1 cellular context compared by ENCODE assay signal in the genomic region with DNA sequence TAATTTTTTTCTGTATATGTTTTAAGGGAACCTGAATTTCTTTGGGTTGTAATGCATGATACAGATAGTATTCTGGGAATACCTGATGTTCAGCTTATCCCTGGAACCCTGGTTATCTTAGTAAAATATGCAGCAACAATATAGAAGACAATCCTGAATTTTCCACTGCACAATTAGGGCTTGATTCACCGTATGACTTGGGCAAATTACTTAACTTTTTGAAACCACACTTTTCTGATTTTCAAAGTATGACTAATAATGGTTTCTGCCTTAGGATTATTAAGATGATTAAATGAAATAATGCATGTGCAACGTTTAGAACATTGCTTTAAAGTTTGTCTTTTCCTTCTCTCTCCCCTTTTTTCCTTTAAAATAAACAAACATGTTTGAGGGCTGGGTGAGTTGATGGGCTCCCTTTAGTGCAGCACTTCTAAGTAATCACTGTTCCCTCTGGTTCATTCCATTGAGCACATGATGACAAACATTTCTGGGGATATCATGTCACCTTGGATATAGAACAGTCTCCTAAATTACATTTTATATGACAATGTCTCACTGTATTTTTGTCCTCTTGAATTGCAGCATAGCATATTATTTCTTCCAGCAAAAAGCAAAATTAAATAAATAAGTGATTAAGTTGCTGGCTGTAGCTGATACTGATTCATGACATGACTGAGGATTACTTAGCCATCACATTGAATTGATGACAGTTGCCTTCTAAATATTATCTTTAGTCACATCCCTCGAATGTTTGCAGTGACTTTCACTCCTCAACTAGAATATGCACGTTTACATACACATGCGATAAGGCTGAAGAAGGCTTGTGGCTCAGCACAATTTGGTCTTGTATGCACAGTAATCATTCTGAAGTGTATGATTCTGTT.
TF ChIP-seq lines count a peak whose summit lies in the region.

No MANE protein-coding gene starts in this region.

TF ChIP-seq in HEK293, 187 proteins besides CTCF, POLR2A, EP300 and RAD21:
- no peak for TF ChIP-seq KLF8 (tag by site-specific recombination; IDR thresholded peaks at IDR 0.05)
- TF ChIP-seq, protein P1, sequence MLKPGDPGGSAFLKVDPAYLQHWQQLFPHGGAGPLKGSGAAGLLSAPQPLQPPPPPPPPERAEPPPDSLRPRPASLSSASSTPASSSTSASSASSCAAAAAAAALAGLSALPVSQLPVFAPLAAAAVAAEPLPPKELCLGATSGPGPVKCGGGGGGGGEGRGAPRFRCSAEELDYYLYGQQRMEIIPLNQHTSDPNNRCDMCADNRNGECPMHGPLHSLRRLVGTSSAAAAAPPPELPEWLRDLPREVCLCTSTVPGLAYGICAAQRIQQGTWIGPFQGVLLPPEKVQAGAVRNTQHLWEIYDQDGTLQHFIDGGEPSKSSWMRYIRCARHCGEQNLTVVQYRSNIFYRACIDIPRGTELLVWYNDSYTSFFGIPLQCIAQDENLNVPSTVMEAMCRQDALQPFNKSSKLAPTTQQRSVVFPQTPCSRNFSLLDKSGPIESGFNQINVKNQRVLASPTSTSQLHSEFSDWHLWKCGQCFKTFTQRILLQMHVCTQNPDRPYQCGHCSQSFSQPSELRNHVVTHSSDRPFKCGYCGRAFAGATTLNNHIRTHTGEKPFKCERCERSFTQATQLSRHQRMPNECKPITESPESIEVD (tag by site-specific recombination; IDR thresholded peaks at IDR 0.05), result peak; percentile 25; the same call in 1 of the 2 replicates
- TF ChIP-seq, protein P2, sequence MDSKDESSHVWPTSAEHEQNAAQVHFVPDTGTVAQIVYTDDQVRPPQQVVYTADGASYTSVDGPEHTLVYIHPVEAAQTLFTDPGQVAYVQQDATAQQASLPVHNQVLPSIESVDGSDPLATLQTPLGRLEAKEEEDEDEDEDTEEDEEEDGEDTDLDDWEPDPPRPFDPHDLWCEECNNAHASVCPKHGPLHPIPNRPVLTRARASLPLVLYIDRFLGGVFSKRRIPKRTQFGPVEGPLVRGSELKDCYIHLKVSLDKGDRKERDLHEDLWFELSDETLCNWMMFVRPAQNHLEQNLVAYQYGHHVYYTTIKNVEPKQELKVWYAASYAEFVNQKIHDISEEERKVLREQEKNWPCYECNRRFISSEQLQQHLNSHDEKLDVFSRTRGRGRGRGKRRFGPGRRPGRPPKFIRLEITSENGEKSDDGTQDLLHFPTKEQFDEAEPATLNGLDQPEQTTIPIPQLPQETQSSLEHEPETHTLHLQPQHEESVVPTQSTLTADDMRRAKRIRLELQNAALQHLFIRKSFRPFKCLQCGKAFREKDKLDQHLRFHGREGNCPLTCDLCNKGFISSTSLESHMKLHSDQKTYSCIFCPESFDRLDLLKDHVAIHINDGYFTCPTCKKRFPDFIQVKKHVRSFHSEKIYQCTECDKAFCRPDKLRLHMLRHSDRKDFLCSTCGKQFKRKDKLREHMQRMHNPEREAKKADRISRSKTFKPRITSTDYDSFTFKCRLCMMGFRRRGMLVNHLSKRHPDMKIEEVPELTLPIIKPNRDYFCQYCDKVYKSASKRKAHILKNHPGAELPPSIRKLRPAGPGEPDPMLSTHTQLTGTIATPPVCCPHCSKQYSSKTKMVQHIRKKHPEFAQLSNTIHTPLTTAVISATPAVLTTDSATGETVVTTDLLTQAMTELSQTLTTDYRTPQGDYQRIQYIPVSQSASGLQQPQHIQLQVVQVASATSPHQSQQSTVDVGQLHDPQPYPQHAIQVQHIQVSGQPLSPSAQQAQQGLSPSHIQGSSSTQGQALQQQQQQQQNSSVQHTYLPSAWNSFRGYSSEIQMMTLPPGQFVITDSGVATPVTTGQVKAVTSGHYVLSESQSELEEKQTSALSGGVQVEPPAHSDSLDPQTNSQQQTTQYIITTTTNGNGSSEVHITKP (tag by site-specific recombination; IDR thresholded peaks at IDR 0.05), result 0 out of 2 replicates have a peak, but pooled peaks have one; percentile 24
